8 cellular contexts compared by ENCODE assay signal in genomic region chr22:31122532-31123291, GRCh38. TPM values are rescaled to one million over a fixed set of nuclear protein-coding genes. Genes with fewer than 3 reads are reported as not detected.
DNase-seq lines count a peak whose midpoint lies in the region; ATAC-seq and TF ChIP-seq lines count a peak whose summit lies in the region.

INPP5J (plus strand) TSS chr22:31122966; CDS start chr22:31123015, 49 bp downstream.

- H3K27me3 ChIP-seq in adipocyte (replicated peaks; ENCODE audit: control insufficient read depth, insufficient read depth, low read length): peaks cover 38% of the 10 kb centered on the region

- H3K9me3 ChIP-seq in adipocyte (ENCODE audit: control insufficient read depth, low read length): no peaks in the 10 kb centered on the region

- ATAC-seq in activated T-cell treated with anti-CD3 and anti-CD28 coated beads, Interleukin-2, amount 50 U/mL, for 72 hours (replicated peaks in 1 of 2): no peak

- H3K9me3 Mint-ChIP-seq in activated T-cell treated with anti-CD3 and anti-CD28 coated beads, Interleukin-2, amount 50 U/mL, for 72 hours: no peaks in the 10 kb centered on the region

- DNase-seq in AG20443 (ENCODE audit: low spot score) (peak; percentile 84), NCI-H1092 (lab: John Stamatoyannopoulos, UW) (peak; percentile 54), adipocyte (ENCODE audit: low read depth) (peak; percentile 66), hepatic stellate cell (ENCODE audit: low spot score) (peak; percentile 83), retinal pigment epithelial cell (ENCODE audit: low read depth) (no peak), SKM-1 treated with dmso at 0.1 percent for 144 hours (lab: John Stamatoyannopoulos, UW; ENCODE audit: unreplicated experiment) (no peak)
- DNase-seq in activated CD4-positive, alpha-beta T cell treated with anti-CD3 and anti-CD28 coated beads, Interleukin-2, amount 50 U/mL, for 4 hours: no peak
- DNase-seq in activated T-cell treated with anti-CD3 and anti-CD28 coated beads, Interleukin-2, amount 50 U/mL, for 72 hours: no peak

- H3K4me3 ChIP-seq in adipocyte (ENCODE audit: low read length): no peak within 1 kb of the TSS
- peak within 1 kb of the TSS; percentile 70 for H3K4me3 ChIP-seq in retinal pigment epithelial cell (ENCODE audit: low read length)

- no peak within 1 kb of the TSS for H3K4me3 Mint-ChIP-seq in activated T-cell treated with anti-CD3 and anti-CD28 coated beads, Interleukin-2, amount 50 U/mL, for 72 hours

- no peaks in the 10 kb centered on the region for H3K27me3 Mint-ChIP-seq in activated T-cell treated with anti-CD3 and anti-CD28 coated beads, Interleukin-2, amount 50 U/mL, for 72 hours (ENCODE audit: low read depth)

- peaks cover 6% of the 10 kb centered on the region for H3K4me1 ChIP-seq in adipocyte (ENCODE audit: control insufficient read depth, insufficient read depth, low read length)

- no peaks in the 10 kb centered on the region for H3K36me3 ChIP-seq in adipocyte (ENCODE audit: control insufficient read depth, insufficient read depth, low read length, severe bottlenecking)

- H3K9ac ChIP-seq in adipocyte (ENCODE audit: low read length): no peak within 1 kb of the TSS

- no peaks in the 10 kb centered on the region for H3K36me3 Mint-ChIP-seq in activated T-cell treated with anti-CD3 and anti-CD28 coated beads, Interleukin-2, amount 50 U/mL, for 72 hours (ENCODE audit: insufficient read depth in 2 of 2)

- TF ChIP-seq CTCF in retinal pigment epithelial cell (conservative IDR thresholded peaks at IDR 0.05; ENCODE audit: low read depth, low read length): no peak

- peaks cover 4% of the 10 kb centered on the region for H3K4me1 Mint-ChIP-seq in activated T-cell treated with anti-CD3 and anti-CD28 coated beads, Interleukin-2, amount 50 U/mL, for 72 hours (ENCODE audit: low read depth)

- H3K27ac Mint-ChIP-seq in activated T-cell treated with anti-CD3 and anti-CD28 coated beads, Interleukin-2, amount 50 U/mL, for 72 hours: no peak within 1 kb of the TSS

RNA-seq across cellular contexts. Expression of gene INPP5J, which starts in this region (rescaled TPM):
- total RNA-seq in activated T-cell treated with anti-CD3 and anti-CD28 coated beads, Interleukin-2, amount 50 U/mL, for 72 hours: under 1 TPM; 0.29 to 0.37 TPM

Comparison
In these comparisons a context has a peak if more than half of its experiments do, and no peak if none do; other contexts are left out.
1. DNase-seq: peak in AG20443 (single experiment), NCI-H1092 (single experiment), adipocyte (single experiment) and hepatic stellate cell (single experiment); none in retinal pigment epithelial cell (single experiment), activated CD4-positive, alpha-beta T cell treated with anti-CD3 and anti-CD28 coated beads, Interleukin-2, amount 50 U/mL, for 4 hours (0 of 2), activated T-cell treated with anti-CD3 and anti-CD28 coated beads, Interleukin-2, amount 50 U/mL, for 72 hours (0 of 2) and SKM-1 treated with dmso at 0.1 percent for 144 hours (single experiment).